Comparison of ENCODE assay signal across 17 cellular contexts in genomic region chr10:16999665-17000451, GRCh38.
DNase-seq lines count a peak whose midpoint lies in the region; ATAC-seq and TF ChIP-seq lines count a peak whose summit lies in the region.
"Had no signal": no experiment of that assay in that cellular context is flagged by ENCODE, and none has a peak within 500 bp of the region (broad histone marks: within the 10 kb centered on the region; RNA-seq: fewer than 3 reads in every experiment).

No MANE protein-coding gene starts in this region.

- H3K4me3 ChIP-seq in AG10803 (ENCODE audit: low read length) (no peak overlapping the region), skeletal muscle cell (ENCODE audit: low read depth, low read length) (no peak overlapping the region)
- H3K4me3 ChIP-seq: vagina had no signal

- no peaks in the 10 kb centered on the region for H3K27me3 Mint-ChIP-seq in T-helper 17 cell

- peaks cover 28% of the 10 kb centered on the region for H3K4me1 Mint-ChIP-seq in T-helper 17 cell
- H3K4me1 Mint-ChIP-seq: B cell had no signal

- H3K27ac Mint-ChIP-seq in T-helper 17 cell, result peak overlapping the region; percentile 99
- H3K27ac Mint-ChIP-seq: B cell had no signal

- ATAC-seq in T-helper 17 cell, result no peak
- no peak for ATAC-seq in HG03432 (IDR thresholded peaks at IDR 0.05; ENCODE audit: unreplicated experiment)
- ATAC-seq in HG03280 (IDR thresholded peaks at IDR 0.05; ENCODE audit: unreplicated experiment), result no peak
- no peak for ATAC-seq in GM19395 (IDR thresholded peaks at IDR 0.05; ENCODE audit: unreplicated experiment)
- ATAC-seq: HepG2 had no signal

- no peaks in the 10 kb centered on the region for H3K9me3 ChIP-seq in T-helper 17 cell (ENCODE audit: control insufficient read depth, low read length, poor library complexity, severe bottlenecking)
- H3K9me3 ChIP-seq: vagina had no signal

- H3K36me3 Mint-ChIP-seq in T-helper 17 cell (ENCODE audit: low read depth), result no peaks in the 10 kb centered on the region

- DNase-seq in AG10803 (ENCODE audit: low read depth) (peak; percentile 51), T-helper 17 cell (no peak), fibroblast of gingiva (ENCODE audit: low read depth) (peak; percentile 79), skeletal muscle cell (ENCODE audit: low read depth) (peak; percentile 85), NCI-H187 (lab: John Stamatoyannopoulos, UW) (no peak)
- DNase-seq: activated T-cell treated with anti-CD3 and anti-CD28 coated beads for 4 hours; DND-41; effector CD8-positive, alpha-beta T cell; head of caudate nucleus; NCI-H1048; stimulated activated CD4-positive, alpha-beta T cell treated with anti-CD3 and anti-CD28 coated beads, Interleukin-12 subunit alpha, Interleukin-12 subunit beta, amount 100 ng/mL, for 4 hours had no signal

- H3K4me3 Mint-ChIP-seq in T-helper 17 cell, result no peak overlapping the region
- H3K4me3 Mint-ChIP-seq: B cell had no signal

- no peak for TF ChIP-seq CTCF in AG10803 (conservative IDR thresholded peaks at IDR 0.05; ENCODE audit: low read length)

Comparison
In these comparisons a context has a peak if more than half of its experiments do, and no peak if none do; other contexts are left out.
1. DNase-seq: peak in AG10803 (single experiment), fibroblast of gingiva (single experiment) and skeletal muscle cell (single experiment); none in T-helper 17 cell (0 of 3) and NCI-H187 (0 of 2).